Comparison of ENCODE assay signal across 8 cellular contexts in genomic region chrX:45322382-45322781, GRCh38.
DNase-seq lines count a peak whose midpoint lies in the region; ATAC-seq lines count a peak whose summit lies in the region.

No MANE protein-coding gene starts in this region.

- no peak for ATAC-seq in GM21737 (IDR thresholded peaks at IDR 0.05; ENCODE audit: unreplicated experiment)
- no peak for ATAC-seq in HG02678 (IDR thresholded peaks at IDR 0.05; ENCODE audit: unreplicated experiment)

- peak; percentile 4 for DNase-seq in NCI-H1105 treated with DMSO at 0.1 percent for 48 hours (lab: John Stamatoyannopoulos, UW)
- DNase-seq in NCI-H1105 (lab: John Stamatoyannopoulos, UW): no peak
- DNase-seq in NCI-H460 (ENCODE audit: extremely low read depth, low read depth): peak; percentile 68
- DNase-seq in dermis microvascular lymphatic vessel endothelial cell (ENCODE audit: low read depth in 2 of 2): peak; percentile 72 to 76
- DNase-seq in medulla oblongata (ENCODE audit: extremely low spot score): peak; percentile 69
- no peak for DNase-seq in NCI-H1092 treated with DMSO at 0.1 percent for 48 hours (lab: John Stamatoyannopoulos, UW)

Comparison
In these comparisons a context has a peak if more than half of its experiments do, and no peak if none do; other contexts are left out.
1. DNase-seq: peak in NCI-H1105 treated with DMSO at 0.1 percent for 48 hours (single experiment), NCI-H460 (single experiment), dermis microvascular lymphatic vessel endothelial cell (2 of 2) and medulla oblongata (single experiment); none in NCI-H1105 (single experiment) and NCI-H1092 treated with DMSO at 0.1 percent for 48 hours (single experiment).